Comparison of ENCODE assay signal across 2 cellular contexts in the genomic region with DNA sequence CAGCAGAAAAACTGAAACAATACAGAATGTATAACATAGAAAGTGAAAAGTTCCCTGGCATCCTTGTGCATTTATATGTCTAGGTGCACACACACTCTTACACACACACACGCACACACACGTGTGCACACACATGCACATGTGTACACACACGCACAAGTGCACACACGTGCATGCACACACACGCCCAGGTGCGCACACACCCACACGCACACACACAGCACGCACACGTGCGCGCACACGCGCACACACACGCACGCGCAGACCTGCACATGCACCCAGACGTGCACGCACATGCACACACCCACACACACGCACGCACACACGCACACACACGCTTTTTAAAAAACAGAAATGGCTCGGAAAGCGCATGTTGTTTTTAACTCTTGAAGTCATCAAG.
A peak's percentile ranks its signal among the peaks of the same experiment; 100 is the strongest.
TF ChIP-seq lines count a peak whose summit lies in the region.

No MANE protein-coding gene starts in this region.

TF ChIP-seq in HepG2, 621 proteins besides CTCF, POLR2A, EP300 and RAD21:
- TF ChIP-seq, protein P1, sequence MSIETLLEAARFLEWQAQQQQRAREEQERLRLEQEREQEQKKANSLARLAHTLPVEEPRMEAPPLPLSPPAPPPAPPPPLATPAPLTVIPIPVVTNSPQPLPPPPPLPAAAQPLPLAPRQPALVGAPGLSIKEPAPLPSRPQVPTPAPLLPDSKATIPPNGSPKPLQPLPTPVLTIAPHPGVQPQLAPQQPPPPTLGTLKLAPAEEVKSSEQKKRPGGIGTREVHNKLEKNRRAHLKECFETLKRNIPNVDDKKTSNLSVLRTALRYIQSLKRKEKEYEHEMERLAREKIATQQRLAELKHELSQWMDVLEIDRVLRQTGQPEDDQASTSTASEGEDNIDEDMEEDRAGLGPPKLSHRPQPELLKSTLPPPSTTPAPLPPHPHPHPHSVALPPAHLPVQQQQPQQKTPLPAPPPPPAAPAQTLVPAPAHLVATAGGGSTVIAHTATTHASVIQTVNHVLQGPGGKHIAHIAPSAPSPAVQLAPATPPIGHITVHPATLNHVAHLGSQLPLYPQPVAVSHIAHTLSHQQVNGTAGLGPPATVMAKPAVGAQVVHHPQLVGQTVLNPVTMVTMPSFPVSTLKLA (IDR thresholded peaks at IDR 0.05) = peak; percentile 92
- TF ChIP-seq, protein P2, sequence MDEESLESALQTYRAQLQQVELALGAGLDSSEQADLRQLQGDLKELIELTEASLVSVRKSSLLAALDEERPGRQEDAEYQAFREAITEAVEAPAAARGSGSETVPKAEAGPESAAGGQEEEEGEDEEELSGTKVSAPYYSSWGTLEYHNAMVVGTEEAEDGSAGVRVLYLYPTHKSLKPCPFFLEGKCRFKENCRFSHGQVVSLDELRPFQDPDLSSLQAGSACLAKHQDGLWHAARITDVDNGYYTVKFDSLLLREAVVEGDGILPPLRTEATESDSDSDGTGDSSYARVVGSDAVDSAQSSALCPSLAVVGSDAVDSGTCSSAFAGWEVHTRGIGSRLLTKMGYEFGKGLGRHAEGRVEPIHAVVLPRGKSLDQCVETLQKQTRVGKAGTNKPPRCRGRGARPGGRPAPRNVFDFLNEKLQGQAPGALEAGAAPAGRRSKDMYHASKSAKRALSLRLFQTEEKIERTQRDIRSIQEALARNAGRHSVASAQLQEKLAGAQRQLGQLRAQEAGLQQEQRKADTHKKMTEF (CRISPR knock-in tag; IDR thresholded peaks at IDR 0.05) = no peak

TF ChIP-seq in GM12878, 131 proteins besides CTCF, POLR2A, EP300 and RAD21:
- TF ChIP-seq YY1 (IDR thresholded peaks at IDR 0.05; ENCODE audit: low read depth, low read length) (no peak), TCF3 (IDR thresholded peaks at IDR 0.05; ENCODE audit: borderline replicate concordance, insufficient read depth, low read depth, low read length) (peak; percentile 79; the same call in 1 of the 2 replicates), ZSCAN29 (IDR thresholded peaks at IDR 0.05) (no peak), NFYA (IDR thresholded peaks at IDR 0.05; ENCODE audit: borderline replicate concordance, low read depth, low read length) (no peak), SIX5 (IDR thresholded peaks at IDR 0.05; ENCODE audit: low read depth, low read length, severe bottlenecking) (no peak), EED (IDR thresholded peaks at IDR 0.05; ENCODE audit: low read depth) (no peak), ATF7 (IDR thresholded peaks at IDR 0.05; ENCODE audit: low read depth) (no peak), CBX5 (IDR thresholded peaks at IDR 0.05; ENCODE audit: low read depth) (no peak)
- TF ChIP-seq, protein P3, sequence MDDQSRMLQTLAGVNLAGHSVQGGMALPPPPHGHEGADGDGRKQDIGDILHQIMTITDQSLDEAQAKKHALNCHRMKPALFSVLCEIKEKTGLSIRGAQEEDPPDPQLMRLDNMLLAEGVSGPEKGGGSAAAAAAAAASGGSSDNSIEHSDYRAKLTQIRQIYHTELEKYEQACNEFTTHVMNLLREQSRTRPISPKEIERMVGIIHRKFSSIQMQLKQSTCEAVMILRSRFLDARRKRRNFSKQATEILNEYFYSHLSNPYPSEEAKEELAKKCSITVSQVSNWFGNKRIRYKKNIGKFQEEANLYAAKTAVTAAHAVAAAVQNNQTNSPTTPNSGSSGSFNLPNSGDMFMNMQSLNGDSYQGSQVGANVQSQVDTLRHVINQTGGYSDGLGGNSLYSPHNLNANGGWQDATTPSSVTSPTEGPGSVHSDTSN (IDR thresholded peaks at IDR 0.05; ENCODE audit: insufficient replicate concordance, low read depth, low read length) = peak; percentile 55
- TF ChIP-seq, protein P4, sequence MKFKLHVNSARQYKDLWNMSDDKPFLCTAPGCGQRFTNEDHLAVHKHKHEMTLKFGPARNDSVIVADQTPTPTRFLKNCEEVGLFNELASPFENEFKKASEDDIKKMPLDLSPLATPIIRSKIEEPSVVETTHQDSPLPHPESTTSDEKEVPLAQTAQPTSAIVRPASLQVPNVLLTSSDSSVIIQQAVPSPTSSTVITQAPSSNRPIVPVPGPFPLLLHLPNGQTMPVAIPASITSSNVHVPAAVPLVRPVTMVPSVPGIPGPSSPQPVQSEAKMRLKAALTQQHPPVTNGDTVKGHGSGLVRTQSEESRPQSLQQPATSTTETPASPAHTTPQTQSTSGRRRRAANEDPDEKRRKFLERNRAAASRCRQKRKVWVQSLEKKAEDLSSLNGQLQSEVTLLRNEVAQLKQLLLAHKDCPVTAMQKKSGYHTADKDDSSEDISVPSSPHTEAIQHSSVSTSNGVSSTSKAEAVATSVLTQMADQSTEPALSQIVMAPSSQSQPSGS (IDR thresholded peaks at IDR 0.05; ENCODE audit: low read length) = no peak
- TF ChIP-seq, protein P5, sequence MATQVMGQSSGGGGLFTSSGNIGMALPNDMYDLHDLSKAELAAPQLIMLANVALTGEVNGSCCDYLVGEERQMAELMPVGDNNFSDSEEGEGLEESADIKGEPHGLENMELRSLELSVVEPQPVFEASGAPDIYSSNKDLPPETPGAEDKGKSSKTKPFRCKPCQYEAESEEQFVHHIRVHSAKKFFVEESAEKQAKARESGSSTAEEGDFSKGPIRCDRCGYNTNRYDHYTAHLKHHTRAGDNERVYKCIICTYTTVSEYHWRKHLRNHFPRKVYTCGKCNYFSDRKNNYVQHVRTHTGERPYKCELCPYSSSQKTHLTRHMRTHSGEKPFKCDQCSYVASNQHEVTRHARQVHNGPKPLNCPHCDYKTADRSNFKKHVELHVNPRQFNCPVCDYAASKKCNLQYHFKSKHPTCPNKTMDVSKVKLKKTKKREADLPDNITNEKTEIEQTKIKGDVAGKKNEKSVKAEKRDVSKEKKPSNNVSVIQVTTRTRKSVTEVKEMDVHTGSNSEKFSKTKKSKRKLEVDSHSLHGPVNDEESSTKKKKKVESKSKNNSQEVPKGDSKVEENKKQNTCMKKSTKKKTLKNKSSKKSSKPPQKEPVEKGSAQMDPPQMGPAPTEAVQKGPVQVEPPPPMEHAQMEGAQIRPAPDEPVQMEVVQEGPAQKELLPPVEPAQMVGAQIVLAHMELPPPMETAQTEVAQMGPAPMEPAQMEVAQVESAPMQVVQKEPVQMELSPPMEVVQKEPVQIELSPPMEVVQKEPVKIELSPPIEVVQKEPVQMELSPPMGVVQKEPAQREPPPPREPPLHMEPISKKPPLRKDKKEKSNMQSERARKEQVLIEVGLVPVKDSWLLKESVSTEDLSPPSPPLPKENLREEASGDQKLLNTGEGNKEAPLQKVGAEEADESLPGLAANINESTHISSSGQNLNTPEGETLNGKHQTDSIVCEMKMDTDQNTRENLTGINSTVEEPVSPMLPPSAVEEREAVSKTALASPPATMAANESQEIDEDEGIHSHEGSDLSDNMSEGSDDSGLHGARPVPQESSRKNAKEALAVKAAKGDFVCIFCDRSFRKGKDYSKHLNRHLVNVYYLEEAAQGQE (IDR thresholded peaks at IDR 0.05; ENCODE audit: low read depth, low read length) = no peak
- TF ChIP-seq, protein P6, sequence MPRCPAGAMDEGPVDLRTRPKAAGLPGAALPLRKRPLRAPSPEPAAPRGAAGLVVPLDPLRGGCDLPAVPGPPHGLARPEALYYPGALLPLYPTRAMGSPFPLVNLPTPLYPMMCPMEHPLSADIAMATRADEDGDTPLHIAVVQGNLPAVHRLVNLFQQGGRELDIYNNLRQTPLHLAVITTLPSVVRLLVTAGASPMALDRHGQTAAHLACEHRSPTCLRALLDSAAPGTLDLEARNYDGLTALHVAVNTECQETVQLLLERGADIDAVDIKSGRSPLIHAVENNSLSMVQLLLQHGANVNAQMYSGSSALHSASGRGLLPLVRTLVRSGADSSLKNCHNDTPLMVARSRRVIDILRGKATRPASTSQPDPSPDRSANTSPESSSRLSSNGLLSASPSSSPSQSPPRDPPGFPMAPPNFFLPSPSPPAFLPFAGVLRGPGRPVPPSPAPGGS (IDR thresholded peaks at IDR 0.05; ENCODE audit: borderline replicate concordance, insufficient read depth, low read depth, low read length, poor library complexity, severe bottlenecking) = peak; percentile 95
